23 cellular contexts compared by ENCODE assay signal in the genomic region with DNA sequence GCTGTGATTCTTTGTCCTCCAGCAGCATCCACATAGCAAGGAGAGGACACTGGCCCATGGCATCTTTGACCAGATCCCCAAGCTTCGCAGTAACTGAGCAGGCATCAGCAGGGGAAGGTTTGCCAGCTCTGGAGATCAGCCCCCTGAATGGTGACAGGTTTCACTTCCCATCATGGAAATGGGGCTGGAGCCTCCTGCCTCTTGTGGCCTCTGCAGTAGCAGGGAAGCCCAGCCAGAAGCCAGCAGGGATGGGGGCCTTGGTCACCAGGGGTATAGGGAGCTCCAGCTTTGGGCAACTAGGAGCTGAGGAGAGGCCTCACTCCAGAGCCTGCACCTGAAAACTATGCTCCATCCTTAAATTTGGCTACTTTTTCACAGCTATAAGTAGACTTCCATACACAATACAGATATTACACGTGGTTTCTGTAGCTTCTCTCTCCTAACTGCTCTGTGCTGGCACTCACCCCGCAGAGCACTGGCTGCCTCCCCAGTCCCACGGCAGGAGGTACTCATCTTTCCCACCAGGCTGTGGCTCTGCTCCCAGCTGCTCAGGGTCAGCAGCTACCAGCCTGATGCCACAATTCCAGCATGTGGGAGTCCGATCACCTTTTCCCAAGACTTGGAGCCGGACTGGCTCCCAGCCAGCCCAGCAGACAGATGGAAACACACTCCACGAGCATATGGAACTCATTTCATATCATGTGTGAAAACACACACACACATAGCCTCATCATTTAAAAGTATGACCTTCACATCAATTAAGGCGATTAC. TPM values are rescaled to one million over a fixed set of nuclear protein-coding genes. Genes with fewer than 3 reads are reported as not detected.
DNase-seq lines count a peak whose midpoint lies in the region; ATAC-seq lines count a peak whose summit lies in the region.
"Had no signal": no experiment of that assay in that cellular context is flagged by ENCODE, and none has a peak within 500 bp of the region (broad histone marks: within the 10 kb centered on the region; RNA-seq: fewer than 3 reads in every experiment).

No MANE protein-coding gene starts in this region.

- peaks cover 37% of the 10 kb centered on the region for H3K27me3 Mint-ChIP-seq in activated naive CD8-positive, alpha-beta T cell treated with anti-CD3 and anti-CD28 coated beads, Interleukin-2, amount 10 ng/mL, durations not matched to agents 7 days and 5 days
- H3K27me3 Mint-ChIP-seq in activated naive CD8-positive, alpha-beta T cell treated with anti-CD3 and anti-CD28 coated beads for 36 hours, result peaks cover 74% of the 10 kb centered on the region
- H3K27me3 Mint-ChIP-seq in activated CD4-positive, alpha-beta memory T cell treated with anti-CD3 and anti-CD28 coated beads, Interleukin-2, amount 10 ng/mL, durations not matched to agents 7 days and 5 days, result peaks cover 25% of the 10 kb centered on the region

- no peak for DNase-seq in activated naive CD8-positive, alpha-beta T cell treated with anti-CD3 and anti-CD28 coated beads, Interleukin-2, amount 10 ng/mL, durations not matched to agents 7 days and 5 days
- no peak for DNase-seq in activated naive CD8-positive, alpha-beta T cell treated with anti-CD3 and anti-CD28 coated beads for 36 hours
- DNase-seq in NCI-H524 (lab: John Stamatoyannopoulos, UW), result peak; percentile 74 to 94
- DNase-seq in cerebellum (ENCODE audit: low spot score), result peak; percentile 75
- no peak for DNase-seq in stimulated activated CD4-positive, alpha-beta T cell treated with anti-CD3 and anti-CD28 coated beads, Interleukin-4, amount 100 ng/mL, for 24 hours
- no peak for DNase-seq in activated CD4-positive, alpha-beta memory T cell treated with anti-CD3 and anti-CD28 coated beads, Interleukin-2, amount 10 ng/mL, durations not matched to agents 7 days and 5 days
- DNase-seq: activated naive CD4-positive, alpha-beta T cell treated with anti-CD3 and anti-CD28 coated beads for 36 hours; activated T-cell treated with anti-CD3 and anti-CD28 coated beads, Interleukin-2, amount 50 U/mL, for 24 hours; amygdala; Caco-2; GOT3; NCI-H2029 treated with DMSO at 0.1 percent for 48 hours; NK-92 treated with Interleukin-12 subunit alpha and Interleukin-12 subunit beta, amount 100 ng/mL, for 24 hours; ovary; retina; SJCRH30; small intestine; stimulated activated CD4-positive, alpha-beta T cell treated with anti-CD3 and anti-CD28 coated beads, Interleukin-2, amount 100 ng/mL, for 24 hours; upper lobe of right lung had no signal

- peaks cover 7% of the 10 kb centered on the region for H3K36me3 Mint-ChIP-seq in activated naive CD8-positive, alpha-beta T cell treated with anti-CD3 and anti-CD28 coated beads, Interleukin-2, amount 10 ng/mL, durations not matched to agents 7 days and 5 days
- no peaks in the 10 kb centered on the region for H3K36me3 Mint-ChIP-seq in activated naive CD8-positive, alpha-beta T cell treated with anti-CD3 and anti-CD28 coated beads for 36 hours
- H3K36me3 Mint-ChIP-seq in activated CD4-positive, alpha-beta memory T cell treated with anti-CD3 and anti-CD28 coated beads, Interleukin-2, amount 10 ng/mL, durations not matched to agents 7 days and 5 days (ENCODE audit: low read depth), result peaks cover 17% of the 10 kb centered on the region
- H3K36me3 Mint-ChIP-seq: stimulated activated effector memory CD8-positive, alpha-beta T cell treated with anti-CD3 and anti-CD28 coated beads, Interleukin-12 subunit alpha, Interleukin-12 subunit beta, amount 100 ng/mL, for 72 hours had no signal

- H3K9me3 Mint-ChIP-seq in activated naive CD8-positive, alpha-beta T cell treated with anti-CD3 and anti-CD28 coated beads, Interleukin-2, amount 10 ng/mL, durations not matched to agents 7 days and 5 days, result peaks cover 10% of the 10 kb centered on the region
- H3K9me3 Mint-ChIP-seq in activated naive CD8-positive, alpha-beta T cell treated with anti-CD3 and anti-CD28 coated beads for 36 hours, result no peaks in the 10 kb centered on the region
- H3K9me3 Mint-ChIP-seq in activated CD4-positive, alpha-beta memory T cell treated with anti-CD3 and anti-CD28 coated beads, Interleukin-2, amount 10 ng/mL, durations not matched to agents 7 days and 5 days, result peaks cover 15% of the 10 kb centered on the region
- H3K9me3 Mint-ChIP-seq: activated T-cell treated with anti-CD3 and anti-CD28 coated beads, Interleukin-2, amount 50 U/mL, for 24 hours; stimulated activated effector memory CD8-positive, alpha-beta T cell treated with anti-CD3 and anti-CD28 coated beads, Interleukin-12 subunit alpha, Interleukin-12 subunit beta, amount 100 ng/mL, for 72 hours had no signal

- H3K4me3 Mint-ChIP-seq in activated naive CD8-positive, alpha-beta T cell treated with anti-CD3 and anti-CD28 coated beads, Interleukin-2, amount 10 ng/mL, durations not matched to agents 7 days and 5 days, result no peak overlapping the region
- no peak overlapping the region for H3K4me3 Mint-ChIP-seq in activated naive CD8-positive, alpha-beta T cell treated with anti-CD3 and anti-CD28 coated beads for 36 hours
- H3K4me3 Mint-ChIP-seq in activated CD4-positive, alpha-beta memory T cell treated with anti-CD3 and anti-CD28 coated beads, Interleukin-2, amount 10 ng/mL, durations not matched to agents 7 days and 5 days, result no peak overlapping the region
- H3K4me3 Mint-ChIP-seq: activated naive CD4-positive, alpha-beta T cell treated with anti-CD3 and anti-CD28 coated beads for 36 hours; activated T-cell treated with anti-CD3 and anti-CD28 coated beads, Interleukin-2, amount 50 U/mL, for 24 hours; stimulated activated effector memory CD8-positive, alpha-beta T cell treated with anti-CD3 and anti-CD28 coated beads, Interleukin-12 subunit alpha, Interleukin-12 subunit beta, amount 100 ng/mL, for 72 hours had no signal

- ATAC-seq in activated naive CD8-positive, alpha-beta T cell treated with anti-CD3 and anti-CD28 coated beads, Interleukin-2, amount 10 ng/mL, durations not matched to agents 7 days and 5 days (ENCODE audit: low read depth), result no peak
- no peak for ATAC-seq in HG02981 (IDR thresholded peaks at IDR 0.05; ENCODE audit: unreplicated experiment)
- ATAC-seq: stimulated activated effector memory CD8-positive, alpha-beta T cell treated with anti-CD3 and anti-CD28 coated beads, Interleukin-12 subunit alpha, Interleukin-12 subunit beta, amount 100 ng/mL, for 72 hours; upper lobe of right lung had no signal

- CTCF ChIA-PET in activated CD4-positive, alpha-beta memory T cell treated with anti-CD3 and anti-CD28 coated beads, Interleukin-2, amount 10 ng/mL, durations not matched to agents 7 days and 5 days (lab: Charles Lee), result no interaction called here

- peaks cover 10% of the 10 kb centered on the region for H3K4me1 Mint-ChIP-seq in activated naive CD8-positive, alpha-beta T cell treated with anti-CD3 and anti-CD28 coated beads, Interleukin-2, amount 10 ng/mL, durations not matched to agents 7 days and 5 days
- peaks cover 7% of the 10 kb centered on the region for H3K4me1 Mint-ChIP-seq in activated naive CD8-positive, alpha-beta T cell treated with anti-CD3 and anti-CD28 coated beads for 36 hours
- peaks cover 9% of the 10 kb centered on the region for H3K4me1 Mint-ChIP-seq in activated CD4-positive, alpha-beta memory T cell treated with anti-CD3 and anti-CD28 coated beads, Interleukin-2, amount 10 ng/mL, durations not matched to agents 7 days and 5 days

- POLR2A ChIA-PET in activated naive CD8-positive, alpha-beta T cell treated with anti-CD3 and anti-CD28 coated beads, Interleukin-2, amount 10 ng/mL, durations not matched to agents 7 days and 5 days (lab: Charles Lee), result no interaction called here
- POLR2A ChIA-PET in activated CD4-positive, alpha-beta memory T cell treated with anti-CD3 and anti-CD28 coated beads, Interleukin-2, amount 10 ng/mL, durations not matched to agents 7 days and 5 days (lab: Charles Lee), result no interaction called here

- H3K27ac Mint-ChIP-seq in activated naive CD8-positive, alpha-beta T cell treated with anti-CD3 and anti-CD28 coated beads, Interleukin-2, amount 10 ng/mL, durations not matched to agents 7 days and 5 days, result peak overlapping the region; percentile 22
- no peak overlapping the region for H3K27ac Mint-ChIP-seq in activated naive CD8-positive, alpha-beta T cell treated with anti-CD3 and anti-CD28 coated beads for 36 hours
- H3K27ac Mint-ChIP-seq in activated CD4-positive, alpha-beta memory T cell treated with anti-CD3 and anti-CD28 coated beads, Interleukin-2, amount 10 ng/mL, durations not matched to agents 7 days and 5 days, result no peak overlapping the region
- H3K27ac Mint-ChIP-seq: activated naive CD4-positive, alpha-beta T cell treated with anti-CD3 and anti-CD28 coated beads for 36 hours; activated T-cell treated with anti-CD3 and anti-CD28 coated beads, Interleukin-2, amount 50 U/mL, for 24 hours; stimulated activated effector memory CD8-positive, alpha-beta T cell treated with anti-CD3 and anti-CD28 coated beads, Interleukin-12 subunit alpha, Interleukin-12 subunit beta, amount 100 ng/mL, for 72 hours had no signal

RNA-seq across cellular contexts. Expression of gene TMEM271, which starts 2.8 kb away (rescaled TPM):
- total RNA-seq in activated naive CD8-positive, alpha-beta T cell treated with anti-CD3 and anti-CD28 coated beads, Interleukin-2, amount 10 ng/mL, durations not matched to agents 7 days and 5 days, result not detected
- total RNA-seq in activated naive CD8-positive, alpha-beta T cell treated with anti-CD3 and anti-CD28 coated beads for 36 hours, result not detected
- total RNA-seq in cerebellum, result 4.4 TPM
- not detected for total RNA-seq in activated CD4-positive, alpha-beta memory T cell treated with anti-CD3 and anti-CD28 coated beads, Interleukin-2, amount 10 ng/mL, durations not matched to agents 7 days and 5 days
- total RNA-seq: activated naive CD4-positive, alpha-beta T cell treated with anti-CD3 and anti-CD28 coated beads for 36 hours; Caco-2; ovary; Peyer's patch; T-helper 1 cell treated with Interleukin-12 subunit alpha and Interleukin-12 subunit beta and Interleukin-4 antibody, amounts not matched to agents 30 ng/mL and 1 ng/mL, for 36 hours; upper lobe of right lung had no signal

RNA-seq across cellular contexts. Expression of gene PDE6B, which starts 52.1 kb away (rescaled TPM):
- total RNA-seq in activated naive CD8-positive, alpha-beta T cell treated with anti-CD3 and anti-CD28 coated beads, Interleukin-2, amount 10 ng/mL, durations not matched to agents 7 days and 5 days, result 10 to 100 TPM; 16.6 to 23.2 TPM
- 10 to 100 TPM; 12.6 to 13.9 TPM for total RNA-seq in activated naive CD8-positive, alpha-beta T cell treated with anti-CD3 and anti-CD28 coated beads for 36 hours
- total RNA-seq in cerebellum, result 4.8 TPM
- 10 to 100 TPM; 13.3 to 16.4 TPM for total RNA-seq in activated CD4-positive, alpha-beta memory T cell treated with anti-CD3 and anti-CD28 coated beads, Interleukin-2, amount 10 ng/mL, durations not matched to agents 7 days and 5 days
- total RNA-seq: Caco-2, SJCRH30 had no signal

Comparison
In these comparisons a context has a peak if more than half of its experiments do, and no peak if none do; other contexts are left out.
1. DNase-seq: peak in NCI-H524 (2 of 2) and cerebellum (single experiment); none in activated naive CD8-positive, alpha-beta T cell treated with anti-CD3 and anti-CD28 coated beads, Interleukin-2, amount 10 ng/mL, durations not matched to agents 7 days and 5 days (single experiment), activated naive CD8-positive, alpha-beta T cell treated with anti-CD3 and anti-CD28 coated beads for 36 hours (single experiment), stimulated activated CD4-positive, alpha-beta T cell treated with anti-CD3 and anti-CD28 coated beads, Interleukin-4, amount 100 ng/mL, for 24 hours (single experiment) and activated CD4-positive, alpha-beta memory T cell treated with anti-CD3 and anti-CD28 coated beads, Interleukin-2, amount 10 ng/mL, durations not matched to agents 7 days and 5 days (single experiment).